Comparison of ENCODE assay signal across 1 cellular context in genomic region chr1:33306061-33306460, GRCh38.
TF ChIP-seq lines count a peak whose summit lies in the region.

No MANE protein-coding gene starts in this region.

TF ChIP-seq in GM23338, 12 proteins besides CTCF, POLR2A, EP300 and RAD21 (continued from another document):
- TF ChIP-seq ZNF462 (CRISPR knock-in tag; IDR thresholded peaks at IDR 0.05) (no peak), CREB1 (CRISPR knock-in tag; IDR thresholded peaks at IDR 0.05; ENCODE audit: low read depth) (no peak), JUNB (IDR thresholded peaks at IDR 0.05; ENCODE audit: unreplicated experiment) (no peak), ZNF114 (CRISPR knock-in tag; IDR thresholded peaks at IDR 0.05) (no peak), POLR2AphosphoS5 (IDR thresholded peaks at IDR 0.05; ENCODE audit: low read depth) (no peak), REST (IDR thresholded peaks at IDR 0.05; ENCODE audit: unreplicated experiment) (no peak), ZNF331 (CRISPR knock-in tag; IDR thresholded peaks at IDR 0.05; ENCODE audit: low read depth) (no peak)
